8 cellular contexts compared by ENCODE assay signal in the genomic region with DNA sequence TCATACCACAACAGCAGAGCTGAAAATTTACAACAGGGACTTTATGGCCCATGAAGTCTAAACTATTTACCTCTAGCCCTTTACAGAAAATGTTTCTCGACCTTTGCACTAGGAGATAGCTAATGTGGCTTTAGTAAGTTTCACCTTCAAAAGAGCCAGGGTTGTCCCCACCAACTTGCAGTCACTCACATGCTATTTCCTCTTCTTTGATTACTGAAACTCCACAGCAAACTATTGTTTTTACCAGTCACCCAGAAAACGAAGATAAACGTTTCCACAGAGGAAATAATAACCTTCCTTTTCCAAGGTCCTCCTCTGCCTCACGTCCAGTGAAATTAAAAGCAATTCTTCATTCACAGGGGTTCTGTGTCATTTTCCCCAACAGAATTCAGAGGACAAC. TPM values are rescaled to one million over a fixed set of nuclear protein-coding genes. Genes with fewer than 3 reads are reported as not detected.
A peak's percentile ranks its signal among the peaks of the same experiment; 100 is the strongest.
DNase-seq lines count a peak whose midpoint lies in the region; ATAC-seq and TF ChIP-seq lines count a peak whose summit lies in the region.
"Had no signal": no experiment of that assay in that cellular context is flagged by ENCODE, and none has a peak within 500 bp of the region (broad histone marks: within the 10 kb centered on the region; RNA-seq: fewer than 3 reads in every experiment).

No MANE protein-coding gene starts in this region.

- H3K27me3 ChIP-seq in spleen (replicated peaks in 1 of 7) = no peaks in the 10 kb centered on the region

- peak; percentile 16 for DNase-seq in SW480 (ENCODE audit: low spot score)
- DNase-seq in spleen = no peak
- no peak for DNase-seq in GF-D8 (lab: John Stamatoyannopoulos, UW)
- no peak for DNase-seq in HuH-7.5 (ENCODE audit: low spot score)
- no peak for DNase-seq in OCI-M2 (lab: John Stamatoyannopoulos, UW; ENCODE audit: unreplicated experiment)
- DNase-seq: activated CD4-positive, alpha-beta T cell treated with anti-CD3 and anti-CD28 coated beads, Interleukin-2, amount 50 U/mL, for 1 hour had no signal

- no peak overlapping the region for H3K4me3 ChIP-seq in spleen

- H3K4me1 ChIP-seq in spleen = peaks cover 0 to 43% (median 6%) of the 10 kb centered on the region in 6 donors

- H3K27ac ChIP-seq in spleen = peak overlapping the region in 7 of 8 donors; percentile 56 to 85 (median 72)

- ATAC-seq in GM19351 (IDR thresholded peaks at IDR 0.05; ENCODE audit: unreplicated experiment) = peak; percentile 96
- ATAC-seq in HG02852 (IDR thresholded peaks at IDR 0.05; ENCODE audit: unreplicated experiment) = peak; percentile 97

- no peaks in the 10 kb centered on the region for H3K36me3 ChIP-seq in spleen

- no peaks in the 10 kb centered on the region for H3K9me3 ChIP-seq in spleen

- no peak for TF ChIP-seq POLR2A in spleen (IDR thresholded peaks at IDR 0.05)

- intact Hi-C loops in spleen (cut with DNase I; ENCODE audit: low total_unique reads) = no loop called here

- 36 to 51% (median 41%) methylated on average over 4 of the region's 4 CpGs for WGBS in spleen, 5 donors

- TF ChIP-seq CTCF in spleen (IDR thresholded peaks at IDR 0.05 in 8 of 11, conservative IDR thresholded peaks at IDR 0.05 in 3 of 11) = no peak

RNA-seq across cellular contexts. Expression of a gene that starts 48.2 kb away (rescaled TPM):
- 10 to 100 TPM; 43.5 to 70.6 (median 63.7) TPM for total RNA-seq in spleen
- 10 to 100 TPM in 1 of 3 donors, 1 to 10 TPM in 2; 8.4 to 15.3 (median 8.8) TPM for polyA plus RNA-seq in spleen
